14 cellular contexts compared by ENCODE assay signal in the genomic region with DNA sequence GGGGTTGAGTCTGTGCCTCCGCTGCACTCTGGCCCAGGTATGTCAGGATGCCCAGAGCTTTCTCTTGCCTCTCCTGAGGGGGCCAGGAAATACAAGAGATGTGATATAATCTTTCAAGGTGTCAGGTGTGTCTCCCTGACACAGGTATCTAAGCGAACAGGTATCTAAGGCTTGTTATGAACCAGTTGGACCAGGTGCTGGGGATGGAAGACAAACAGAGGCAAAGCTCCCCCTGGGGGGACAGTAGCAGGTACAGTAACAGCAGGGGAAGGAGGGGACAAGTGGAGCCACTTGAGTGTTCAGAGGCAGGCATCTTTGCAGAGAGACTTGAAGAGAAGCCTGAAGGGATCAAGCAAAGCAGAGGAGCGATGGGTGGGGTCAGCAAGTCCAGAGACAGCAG. TPM values are rescaled to one million over a fixed set of nuclear protein-coding genes. Genes with fewer than 3 reads are reported as not detected.
DNase-seq lines count a peak whose midpoint lies in the region; ATAC-seq and TF ChIP-seq lines count a peak whose summit lies in the region.
"Had no signal": no experiment of that assay in that cellular context is flagged by ENCODE, and none has a peak within 500 bp of the region (broad histone marks: within the 10 kb centered on the region; RNA-seq: fewer than 3 reads in every experiment).

No MANE protein-coding gene starts in this region.

- no peak overlapping the region for H2AFZ ChIP-seq in mesenchymal stem cell (ENCODE audit: low read depth, low read length)

- no peak overlapping the region for H4K91ac ChIP-seq in mesenchymal stem cell (ENCODE audit: low read length)

- WGBS in mesenchymal stem cell, result 96% methylated on average over 3 of the region's 3 CpGs

- no peak overlapping the region for H2AK5ac ChIP-seq in mesenchymal stem cell (ENCODE audit: low read length, severe bottlenecking)

- intact Hi-C loops in CD8-positive, alpha-beta T cell (cut with DNase I, micrococcal nuclease), result no loop called here

- H2BK5ac ChIP-seq in mesenchymal stem cell (ENCODE audit: low read depth, low read length, poor library complexity, severe bottlenecking), result no peak overlapping the region

- H3K79me1 ChIP-seq in mesenchymal stem cell (replicated peaks; ENCODE audit: low read length, poor library complexity, severe bottlenecking), result peaks cover 46% of the 10 kb centered on the region

- peak overlapping the region; percentile 35 for H3K4me3 Mint-ChIP-seq in CD8-positive, alpha-beta T cell
- peak overlapping the region; percentile 10 for H3K4me3 Mint-ChIP-seq in activated CD4-positive, alpha-beta memory T cell treated with anti-CD3 and anti-CD28 coated beads, Interleukin-2, amount 10 ng/mL, durations not matched to agents 7 days and 5 days

- peaks cover 64% of the 10 kb centered on the region for H3K36me3 Mint-ChIP-seq in CD8-positive, alpha-beta T cell
- H3K36me3 Mint-ChIP-seq in activated CD4-positive, alpha-beta memory T cell treated with anti-CD3 and anti-CD28 coated beads, Interleukin-2, amount 10 ng/mL, durations not matched to agents 7 days and 5 days (ENCODE audit: low read depth), result peaks cover 48% of the 10 kb centered on the region

- H4K8ac ChIP-seq in mesenchymal stem cell (ENCODE audit: low read length), result peak overlapping the region; percentile 24

- peaks cover 67% of the 10 kb centered on the region for H3K4me1 ChIP-seq in CD8-positive, alpha-beta T cell (ENCODE audit: insufficient read depth, low read length)
- peaks cover 19% of the 10 kb centered on the region for H3K4me1 ChIP-seq in mesenchymal stem cell (ENCODE audit: control insufficient read depth, insufficient read depth, low read depth, low read length)

- CTCF ChIA-PET in AG04450 (lab: Charles Lee), result no interaction called here
- CTCF ChIA-PET in CD8-positive, alpha-beta T cell (lab: Charles Lee), result interaction anchor here (0.8 to 1.8 kb wide), 2 partner anchors 10 to 19 kb away, joined by 3 to 6 read pairs; partner anchors contain the start of gene CNOT3
- CTCF ChIA-PET in activated CD4-positive, alpha-beta memory T cell treated with anti-CD3 and anti-CD28 coated beads, Interleukin-2, amount 10 ng/mL, durations not matched to agents 7 days and 5 days (lab: Charles Lee), result no interaction called here

- H3K4me1 Mint-ChIP-seq in CD8-positive, alpha-beta T cell (ENCODE audit: low read depth), result peaks cover 58% of the 10 kb centered on the region
- peaks cover 58% of the 10 kb centered on the region for H3K4me1 Mint-ChIP-seq in activated CD4-positive, alpha-beta memory T cell treated with anti-CD3 and anti-CD28 coated beads, Interleukin-2, amount 10 ng/mL, durations not matched to agents 7 days and 5 days

- no peak for TF ChIP-seq CTCF in AG04450 (IDR thresholded peaks at IDR 0.05; ENCODE audit: low read depth, low read length)
- no peak for TF ChIP-seq CTCF in CD8-positive, alpha-beta T cell (IDR thresholded peaks at IDR 0.05)

- H3K9ac ChIP-seq in mesenchymal stem cell (ENCODE audit: low read length), result no peak overlapping the region
- H3K9ac ChIP-seq: BLaER1 had no signal

- H2BK12ac ChIP-seq in mesenchymal stem cell (ENCODE audit: low read length in 2 of 2), result no peak overlapping the region

- no peak overlapping the region for H3K18ac ChIP-seq in mesenchymal stem cell (ENCODE audit: low read depth in 1 of 2, low read length in 2 of 2)

- H2BK120ac ChIP-seq in mesenchymal stem cell (ENCODE audit: low read depth, low read length), result no peak overlapping the region

- no peak overlapping the region for H3K4ac ChIP-seq in mesenchymal stem cell (ENCODE audit: low read depth in 1 of 2, low read length in 2 of 2)

- no peak overlapping the region for H3K27ac Mint-ChIP-seq in CD8-positive, alpha-beta T cell
- peak overlapping the region; percentile 19 for H3K27ac Mint-ChIP-seq in activated CD4-positive, alpha-beta memory T cell treated with anti-CD3 and anti-CD28 coated beads, Interleukin-2, amount 10 ng/mL, durations not matched to agents 7 days and 5 days

- H3K9me3 ChIP-seq in AG04450 (ENCODE audit: control insufficient read depth, insufficient read depth, low read length) (no peaks in the 10 kb centered on the region), mesenchymal stem cell (ENCODE audit: control insufficient read depth, low read length) (no peaks in the 10 kb centered on the region)
- H3K9me3 ChIP-seq in CD8-positive, alpha-beta T cell (ENCODE audit: low read length), result no peaks in the 10 kb centered on the region
- H3K9me3 ChIP-seq: BLaER1 had no signal

- no peaks in the 10 kb centered on the region for H3K27me3 ChIP-seq in AG04450 (ENCODE audit: control insufficient read depth, insufficient read depth, low read length)
- no peaks in the 10 kb centered on the region for H3K27me3 ChIP-seq in CD8-positive, alpha-beta T cell (ENCODE audit: insufficient read depth, low read length)
- H3K27me3 ChIP-seq in mesenchymal stem cell (ENCODE audit: control insufficient read depth in 1 of 2, insufficient read depth in 1 of 2, low read length in 2 of 2), result no peaks in the 10 kb centered on the region
- H3K27me3 ChIP-seq: BLaER1 had no signal

- H3K14ac ChIP-seq in mesenchymal stem cell (ENCODE audit: low read length in 2 of 2), result no peak overlapping the region

- peaks cover 57% of the 10 kb centered on the region for H3K36me3 ChIP-seq in CD8-positive, alpha-beta T cell (ENCODE audit: insufficient read depth, low read length)
- peaks cover 58 to 61% of the 10 kb centered on the region in 2 experiments for H3K36me3 ChIP-seq in mesenchymal stem cell (ENCODE audit: control insufficient read depth in 1 of 2, insufficient read depth in 2 of 2, low read depth in 1 of 2, low read length in 2 of 2)

- ATAC-seq in CD8-positive, alpha-beta T cell, result no peak
- ATAC-seq: left ventricle myocardium superior had no signal

- H2BK15ac ChIP-seq in mesenchymal stem cell (ENCODE audit: low read depth, poor library complexity, severe bottlenecking), result no peak overlapping the region

- POLR2A ChIA-PET in AG04450 (lab: Yijun Ruan, JAX), result interaction anchor here (0.8 to 0.9 kb wide), 2 partner anchors 34 to 42 kb away, joined by 3 read pairs; partner anchors contain the start of gene TSEN34
- POLR2A ChIA-PET in CD8-positive, alpha-beta T cell (lab: Charles Lee), result interaction anchor here (0.9 to 3.7 kb wide), 3 partner anchors 13 to 35 kb away, joined by 4 to 42 read pairs (median 4); partner anchors contain the start of gene CNOT3
- POLR2A ChIA-PET in activated CD4-positive, alpha-beta memory T cell treated with anti-CD3 and anti-CD28 coated beads, Interleukin-2, amount 10 ng/mL, durations not matched to agents 7 days and 5 days (lab: Charles Lee), result interaction anchor here (1.6 to 7.6 kb wide), 2 partner anchors 19 to 42 kb away, joined by 5 to 66 read pairs; partner anchors contain the start of genes CNOT3, PRPF31 and TFPT

- H3K27ac ChIP-seq in AG04450 (ENCODE audit: low read depth, low read length) (peak overlapping the region; percentile 21), mesenchymal stem cell (ENCODE audit: low read length, poor library complexity, severe bottlenecking) (no peak overlapping the region)
- H3K27ac ChIP-seq in CD8-positive, alpha-beta T cell (ENCODE audit: low read depth, low read length), result no peak overlapping the region
- H3K27ac ChIP-seq: BLaER1 had no signal

- H3K27me3 Mint-ChIP-seq in CD8-positive, alpha-beta T cell (ENCODE audit: low read depth), result no peaks in the 10 kb centered on the region
- H3K27me3 Mint-ChIP-seq in activated CD4-positive, alpha-beta memory T cell treated with anti-CD3 and anti-CD28 coated beads, Interleukin-2, amount 10 ng/mL, durations not matched to agents 7 days and 5 days, result no peaks in the 10 kb centered on the region

- H3K4me3 ChIP-seq in AG04450 (ENCODE audit: low read depth, low read length), result no peak overlapping the region
- H3K4me3 ChIP-seq in CD8-positive, alpha-beta T cell (ENCODE audit: low read depth, low read length), result no peak overlapping the region
- H3K4me3 ChIP-seq in mesenchymal stem cell (ENCODE audit: insufficient read depth in 1 of 2, low read depth in 1 of 2, low read length in 2 of 2), result no peak overlapping the region
- H3K4me3 ChIP-seq: BLaER1 had no signal

- no peak for DNase-seq in AG04450 (ENCODE audit: low read depth, low spot score)
- no peak for DNase-seq in CD8-positive, alpha-beta T cell
- DNase-seq in activated CD4-positive, alpha-beta memory T cell treated with anti-CD3 and anti-CD28 coated beads, Interleukin-2, amount 10 ng/mL, durations not matched to agents 7 days and 5 days, result no peak
- DNase-seq in mesenchymal stem cell, result no peak
- DNase-seq in kidney tubule cell (ENCODE audit: low spot score), result no peak
- no peak for DNase-seq in NCI-H446 treated with DMSO at 0.1 percent for 48 hours (lab: John Stamatoyannopoulos, UW)
- no peak for DNase-seq in activated effector memory CD4-positive, alpha-beta T cell treated with Interleukin-2 at 50 U/mL for 16 hours
- DNase-seq: activated CD8-positive, alpha-beta memory T cell treated with anti-CD3 and anti-CD28 coated beads for 24 hours; caudate nucleus; left ventricle myocardium superior; NCI-H146 had no signal

- no peak overlapping the region for H3K23ac ChIP-seq in mesenchymal stem cell (ENCODE audit: low read length in 2 of 2)

- H3K9me3 Mint-ChIP-seq in CD8-positive, alpha-beta T cell, result no peaks in the 10 kb centered on the region
- no peaks in the 10 kb centered on the region for H3K9me3 Mint-ChIP-seq in activated CD4-positive, alpha-beta memory T cell treated with anti-CD3 and anti-CD28 coated beads, Interleukin-2, amount 10 ng/mL, durations not matched to agents 7 days and 5 days

- no peak overlapping the region for H3K4me2 ChIP-seq in mesenchymal stem cell (ENCODE audit: low read length, poor library complexity, severe bottlenecking)
- H3K4me2 ChIP-seq: BLaER1 had no signal

RNA-seq across cellular contexts. Expression of gene LENG1, which starts 2.6 kb away (rescaled TPM):
- polyA plus RNA-seq in AG04450 (2011; rRNA removed), result 3.0 and 3.3 TPM in 2 replicates
- polyA minus RNA-seq in AG04450 (2011; rRNA and poly(A)+ RNA removed), result 0.37 and 0.56 TPM in 2 replicates
- 10 to 100 TPM; 15.5 to 15.8 TPM for total RNA-seq in CD8-positive, alpha-beta T cell
- total RNA-seq in activated CD4-positive, alpha-beta memory T cell treated with anti-CD3 and anti-CD28 coated beads, Interleukin-2, amount 10 ng/mL, durations not matched to agents 7 days and 5 days, result 1 to 10 TPM; 8.3 to 9.2 TPM
- polyA plus RNA-seq in mesenchymal stem cell (2013, experiment 1 of 2), result 7.5 TPM
- 7.2 TPM for polyA plus RNA-seq in mesenchymal stem cell (2013, experiment 2 of 2)

RNA-seq across cellular contexts. Expression of gene TMC4, which starts 16.0 kb away (rescaled TPM):
- 1.3 and 1.5 TPM in 2 replicates for polyA plus RNA-seq in AG04450 (2011; rRNA removed)
- polyA minus RNA-seq in AG04450 (2011; rRNA and poly(A)+ RNA removed), result 0.18 TPM in 1 of 2 replicates, not detected in the other
- total RNA-seq in CD8-positive, alpha-beta T cell, result not detected
- total RNA-seq in activated CD4-positive, alpha-beta memory T cell treated with anti-CD3 and anti-CD28 coated beads, Interleukin-2, amount 10 ng/mL, durations not matched to agents 7 days and 5 days, result 1 to 10 TPM; 2.8 to 3.2 TPM
- polyA plus RNA-seq in mesenchymal stem cell (2013, experiment 1 of 2), result 1.7 TPM
- 1.2 TPM for polyA plus RNA-seq in mesenchymal stem cell (2013, experiment 2 of 2)
- total RNA-seq: fibroblast of villous mesenchyme, SK-MEL-5 had no signal

RNA-seq across cellular contexts. Expression of gene CNOT3, which starts 19.4 kb away (rescaled TPM):
- polyA plus RNA-seq in AG04450 (2011; rRNA removed), result 9.9 and 18.7 TPM in 2 replicates
- 21.9 and 26.4 TPM in 2 replicates for polyA minus RNA-seq in AG04450 (2011; rRNA and poly(A)+ RNA removed)
- 10 to 100 TPM; 30.8 to 42.3 TPM for total RNA-seq in CD8-positive, alpha-beta T cell
- total RNA-seq in activated CD4-positive, alpha-beta memory T cell treated with anti-CD3 and anti-CD28 coated beads, Interleukin-2, amount 10 ng/mL, durations not matched to agents 7 days and 5 days, result 10 to 100 TPM; 62.6 to 66.9 TPM
- polyA plus RNA-seq in mesenchymal stem cell (2013, experiment 1 of 2), result 34.1 TPM
- 31.7 TPM for polyA plus RNA-seq in mesenchymal stem cell (2013, experiment 2 of 2)

RNA-seq across cellular contexts. Expression of gene MBOAT7, which starts 32.4 kb away (rescaled TPM):
- polyA plus RNA-seq in AG04450 (2011; rRNA removed), result 45.1 and 63.2 TPM in 2 replicates
- polyA minus RNA-seq in AG04450 (2011; rRNA and poly(A)+ RNA removed), result 33.8 and 44.8 TPM in 2 replicates
- total RNA-seq in CD8-positive, alpha-beta T cell, result 10 to 100 TPM; 10.0 to 13.1 TPM
- total RNA-seq in activated CD4-positive, alpha-beta memory T cell treated with anti-CD3 and anti-CD28 coated beads, Interleukin-2, amount 10 ng/mL, durations not matched to agents 7 days and 5 days, result 10 to 100 TPM; 90.8 to 93.4 TPM
- polyA plus RNA-seq in mesenchymal stem cell (2013, experiment 1 of 2), result 175 TPM
- polyA plus RNA-seq in mesenchymal stem cell (2013, experiment 2 of 2), result 178 TPM

RNA-seq across cellular contexts. Expression of gene TSEN34, which starts 34.2 kb away (rescaled TPM):
- 32.4 and 36.4 TPM in 2 replicates for polyA plus RNA-seq in AG04450 (2011; rRNA removed)
- 17.4 and 25.2 TPM in 2 replicates for polyA minus RNA-seq in AG04450 (2011; rRNA and poly(A)+ RNA removed)
- 10 to 100 TPM; 13.9 to 14.6 TPM for total RNA-seq in CD8-positive, alpha-beta T cell
- total RNA-seq in activated CD4-positive, alpha-beta memory T cell treated with anti-CD3 and anti-CD28 coated beads, Interleukin-2, amount 10 ng/mL, durations not matched to agents 7 days and 5 days, result 10 to 100 TPM; 10.9 to 13.6 TPM
- polyA plus RNA-seq in mesenchymal stem cell (2013, experiment 1 of 2), result 65.1 TPM
- 67.7 TPM for polyA plus RNA-seq in mesenchymal stem cell (2013, experiment 2 of 2)
